9 cellular contexts compared by ENCODE assay signal in genomic region chr1:201982923-201983805, GRCh38. TPM values are rescaled to one million over a fixed set of nuclear protein-coding genes. Genes with fewer than 3 reads are reported as not detected.
DNase-seq lines count a peak whose midpoint lies in the region; ATAC-seq and TF ChIP-seq lines count a peak whose summit lies in the region.
"Had no signal": no experiment of that assay in that cellular context is flagged by ENCODE, and none has a peak within 500 bp of the region (broad histone marks: within the 10 kb centered on the region; RNA-seq: fewer than 3 reads in every experiment).

No MANE protein-coding gene starts in this region.

- peak overlapping the region; percentile 90 for H3K27ac ChIP-seq in C4-2B

- H3K4me1 Mint-ChIP-seq in activated CD8-positive, alpha-beta T cell treated with anti-CD3 and anti-CD28 coated beads for 36 hours (ENCODE audit: low read depth) = peaks cover 22% of the 10 kb centered on the region
- H3K4me1 Mint-ChIP-seq in effector memory CD8-positive, alpha-beta T cell (ENCODE audit: low read depth in 2 of 2) = peaks cover 20 to 30% of the 10 kb centered on the region in 2 donors
- H3K4me1 Mint-ChIP-seq in memory B cell = peaks cover 19% of the 10 kb centered on the region

- H3K36me3 Mint-ChIP-seq in activated CD8-positive, alpha-beta T cell treated with anti-CD3 and anti-CD28 coated beads for 36 hours (ENCODE audit: low read depth) = peaks cover 4% of the 10 kb centered on the region
- peaks cover 3% of the 10 kb centered on the region for H3K36me3 Mint-ChIP-seq in effector memory CD8-positive, alpha-beta T cell (ENCODE audit: insufficient read depth)
- H3K36me3 Mint-ChIP-seq in memory B cell = peaks cover 2% of the 10 kb centered on the region

- peak; percentile 57 for DNase-seq in NCI-H82 treated with DMSO at 0.1 percent for 48 hours (lab: John Stamatoyannopoulos, UW; ENCODE audit: unreplicated experiment)
- peak; percentile 65 for DNase-seq in activated CD8-positive, alpha-beta T cell treated with anti-CD3 and anti-CD28 coated beads for 36 hours
- DNase-seq in effector memory CD8-positive, alpha-beta T cell = peak; percentile 37 to 52 (median 48)
- peak; percentile 29 to 62 for DNase-seq in memory B cell (ENCODE audit: low spot score in 2 of 2)
- DNase-seq in stimulated activated CD8-positive, alpha-beta memory T cell treated with anti-CD3 and anti-CD28 coated beads, Interleukin-15, amount 100 ng/mL, for 24 hours (ENCODE audit: low read depth) = peak; percentile 13

- ATAC-seq in GM19043 (IDR thresholded peaks at IDR 0.05; ENCODE audit: low read depth, unreplicated experiment) (peak; percentile 54), HG03354 (IDR thresholded peaks at IDR 0.05; ENCODE audit: poor library complexity, severe bottlenecking, unreplicated experiment) (peak; percentile 71), memory B cell (ENCODE audit: low read depth) (peak; percentile 72)
- ATAC-seq in activated CD8-positive, alpha-beta T cell treated with anti-CD3 and anti-CD28 coated beads for 36 hours = peak; percentile 82
- peak; percentile 83 for ATAC-seq in effector memory CD8-positive, alpha-beta T cell (replicated peaks)

- H3K27me3 Mint-ChIP-seq in activated CD8-positive, alpha-beta T cell treated with anti-CD3 and anti-CD28 coated beads for 36 hours = no peaks in the 10 kb centered on the region
- no peaks in the 10 kb centered on the region for H3K27me3 Mint-ChIP-seq in effector memory CD8-positive, alpha-beta T cell
- peaks cover 3% of the 10 kb centered on the region for H3K27me3 Mint-ChIP-seq in memory B cell

- no peaks in the 10 kb centered on the region for H3K9me3 Mint-ChIP-seq in activated CD8-positive, alpha-beta T cell treated with anti-CD3 and anti-CD28 coated beads for 36 hours
- no peaks in the 10 kb centered on the region for H3K9me3 Mint-ChIP-seq in effector memory CD8-positive, alpha-beta T cell
- no peaks in the 10 kb centered on the region for H3K9me3 Mint-ChIP-seq in memory B cell

- POLR2A ChIA-PET in activated CD8-positive, alpha-beta T cell treated with anti-CD3 and anti-CD28 coated beads for 36 hours (lab: Charles Lee) = interaction anchor here (0.8 to 1.4 kb wide), 9 partner anchors 10 to 164 kb away, joined by 3 to 5 read pairs (median 3); partner anchors contain the start of gene TIMM17A

- CTCF ChIA-PET in activated CD8-positive, alpha-beta T cell treated with anti-CD3 and anti-CD28 coated beads for 36 hours (lab: Charles Lee) = interaction anchor here (2.1 to 6.4 kb wide), 3 partner anchors 10 to 87 kb away, joined by 10 to 34 read pairs (median 31); no protein-coding TSS in a partner anchor

- H3K4me3 Mint-ChIP-seq in activated CD8-positive, alpha-beta T cell treated with anti-CD3 and anti-CD28 coated beads for 36 hours = peak overlapping the region; percentile 92
- peak overlapping the region; percentile 90 to 97 for H3K4me3 Mint-ChIP-seq in effector memory CD8-positive, alpha-beta T cell
- peak overlapping the region; percentile 95 for H3K4me3 Mint-ChIP-seq in memory B cell

- peak overlapping the region; percentile 87 for H3K27ac Mint-ChIP-seq in activated CD8-positive, alpha-beta T cell treated with anti-CD3 and anti-CD28 coated beads for 36 hours
- peak overlapping the region; percentile 89 to 90 for H3K27ac Mint-ChIP-seq in effector memory CD8-positive, alpha-beta T cell
- peak overlapping the region; percentile 88 for H3K27ac Mint-ChIP-seq in memory B cell

- intact Hi-C loops in activated CD8-positive, alpha-beta T cell treated with anti-CD3 and anti-CD28 coated beads for 36 hours (cut with micrococcal nuclease) = no loop called here

- no peak; the same call in 1 of the 2 replicates for TF ChIP-seq CTCF in C4-2B (conservative IDR thresholded peaks at IDR 0.05)
- TF ChIP-seq CTCF in activated CD8-positive, alpha-beta T cell treated with anti-CD3 and anti-CD28 coated beads for 36 hours (IDR thresholded peaks at IDR 0.05) = no peak

RNA-seq across cellular contexts. Expression of gene RNPEP, which starts 0.7 kb away (rescaled TPM):
- total RNA-seq in activated CD8-positive, alpha-beta T cell treated with anti-CD3 and anti-CD28 coated beads for 36 hours = 10 to 100 TPM; 37.8 to 39.5 TPM

RNA-seq across cellular contexts. Expression of gene ELF3, which starts 27.2 kb away (rescaled TPM):
- under 1 TPM; 0.25 to 0.27 TPM for total RNA-seq in activated CD8-positive, alpha-beta T cell treated with anti-CD3 and anti-CD28 coated beads for 36 hours

RNA-seq across cellular contexts. Expression of gene TIMM17A, which starts 27.9 kb away (rescaled TPM):
- total RNA-seq in activated CD8-positive, alpha-beta T cell treated with anti-CD3 and anti-CD28 coated beads for 36 hours = 10 to 100 TPM; 75.8 to 76.8 TPM

RNA-seq across cellular contexts. Expression of gene LMOD1, which starts 36.8 kb away (rescaled TPM):
- total RNA-seq in activated CD8-positive, alpha-beta T cell treated with anti-CD3 and anti-CD28 coated beads for 36 hours = not detected
- total RNA-seq: dermis microvascular lymphatic vessel endothelial cell had no signal

Comparison
In these comparisons a context has a peak if more than half of its experiments do, and no peak if none do; other contexts are left out.
1. Peak in every context shown above with its lines: DNase-seq, ATAC-seq and H3K27ac ChIP-seq.
2. DNase-seq: peak in every context shown above with its lines; median percentile 65 in activated CD8-positive, alpha-beta T cell treated with anti-CD3 and anti-CD28 coated beads for 36 hours; 57 in NCI-H82 treated with DMSO at 0.1 percent for 48 hours; 48 in effector memory CD8-positive, alpha-beta T cell; 46 in memory B cell; 13 in stimulated activated CD8-positive, alpha-beta memory T cell treated with anti-CD3 and anti-CD28 coated beads, Interleukin-15, amount 100 ng/mL, for 24 hours.